ENCODE assay signal across 9 cellular contexts in the genomic region with DNA sequence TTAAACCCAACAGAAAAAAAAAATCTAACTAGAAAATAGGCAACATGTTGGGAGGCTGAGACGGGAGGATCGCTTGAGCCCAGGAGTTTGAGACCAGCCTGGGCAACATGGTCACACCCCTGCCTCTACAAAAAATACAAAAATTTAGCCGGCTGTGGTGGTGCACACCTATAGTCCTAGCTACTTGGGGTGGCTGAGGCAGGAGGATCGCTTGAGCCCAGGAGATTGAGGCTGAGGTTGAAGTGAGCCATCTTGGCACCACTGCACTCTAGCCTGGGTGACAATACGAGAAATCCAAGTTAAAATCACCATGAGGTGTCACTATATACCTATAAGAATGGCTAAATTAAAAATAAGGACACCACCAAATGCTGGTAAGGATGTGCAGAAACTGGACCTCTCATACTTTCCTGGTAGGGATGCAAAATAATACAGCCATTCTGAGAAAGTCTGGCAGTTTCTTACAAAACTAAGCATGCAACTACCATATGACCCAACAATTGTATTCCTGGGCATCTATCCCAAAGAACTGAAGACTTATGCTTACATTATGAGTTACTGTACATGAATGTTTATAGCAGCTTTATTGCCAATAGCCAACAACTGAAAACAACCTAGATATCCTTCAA. TPM values are rescaled to one million over a fixed set of nuclear protein-coding genes. Genes with fewer than 3 reads are reported as not detected.
DNase-seq lines count a peak whose midpoint lies in the region; ATAC-seq and TF ChIP-seq lines count a peak whose summit lies in the region.
"Had no signal": no experiment of that assay in that cellular context is flagged by ENCODE, and none has a peak within 500 bp of the region (broad histone marks: within the 10 kb centered on the region; RNA-seq: fewer than 3 reads in every experiment).

No MANE protein-coding gene starts in this region.

- DNase-seq in EH (ENCODE audit: low read depth) (peak; percentile 86), NCI-H2029 (lab: John Stamatoyannopoulos, UW) (peak; percentile 13), endodermal cell (no peak), nephron progenitor cell (no peak), AG08395 (ENCODE audit: low spot score) (no peak), NCI-H1105 treated with DMSO at 0.1 percent for 48 hours (lab: John Stamatoyannopoulos, UW) (no peak)
- DNase-seq in activated T-helper 2 cell treated with anti-CD3 and anti-CD28 coated beads, Interferon-gamma antibody, Interleukin-2, Interleukin-4, amounts not matched to agents 10 μg/mL and 5 μg/mL and 100 μg/mL, durations not matched to agents 14 hours and 24 hours and 36 hours (ENCODE audit: low spot score): no peak
- DNase-seq: posterior cingulate gyrus had no signal

- no peak for ATAC-seq in HG03135 (IDR thresholded peaks at IDR 0.05; ENCODE audit: unreplicated experiment)

- H3K4me3 Mint-ChIP-seq in endodermal cell: peak overlapping the region; percentile 92
- H3K4me3 Mint-ChIP-seq in nephron progenitor cell: peak overlapping the region; percentile 98
- no peak overlapping the region for H3K4me3 Mint-ChIP-seq in activated T-helper 2 cell treated with anti-CD3 and anti-CD28 coated beads, Interferon-gamma antibody, Interleukin-2, Interleukin-4, amounts not matched to agents 10 μg/mL and 5 μg/mL and 100 μg/mL, durations not matched to agents 14 hours and 24 hours and 36 hours (ENCODE audit: low read depth)

- no peaks in the 10 kb centered on the region for H3K36me3 ChIP-seq in endodermal cell (ENCODE audit: control insufficient read depth, insufficient read depth, low read length)

- no peaks in the 10 kb centered on the region for H3K9me3 ChIP-seq in endodermal cell (ENCODE audit: control insufficient read depth, low read length)

- peak overlapping the region; percentile 90 for H3K9ac ChIP-seq in endodermal cell (ENCODE audit: extremely low read depth, low read length, poor library complexity, severe bottlenecking)

- peak overlapping the region; percentile 96 for H3K4me3 ChIP-seq in endodermal cell (ENCODE audit: low read length)

- H3K27ac Mint-ChIP-seq in endodermal cell (no peak overlapping the region), nephron progenitor cell (peak overlapping the region; percentile 59)
- no peak overlapping the region for H3K27ac Mint-ChIP-seq in activated T-helper 2 cell treated with anti-CD3 and anti-CD28 coated beads, Interferon-gamma antibody, Interleukin-2, Interleukin-4, amounts not matched to agents 10 μg/mL and 5 μg/mL and 100 μg/mL, durations not matched to agents 14 hours and 24 hours and 36 hours

- H3K9me3 Mint-ChIP-seq in endodermal cell (no peaks in the 10 kb centered on the region), nephron progenitor cell (no peaks in the 10 kb centered on the region)
- H3K9me3 Mint-ChIP-seq in activated T-helper 2 cell treated with anti-CD3 and anti-CD28 coated beads, Interferon-gamma antibody, Interleukin-2, Interleukin-4, amounts not matched to agents 10 μg/mL and 5 μg/mL and 100 μg/mL, durations not matched to agents 14 hours and 24 hours and 36 hours: no peaks in the 10 kb centered on the region

- no peak for TF ChIP-seq CTCF in endodermal cell (conservative IDR thresholded peaks at IDR 0.05)
- TF ChIP-seq CTCF in nephron progenitor cell (IDR thresholded peaks at IDR 0.05): no peak

- peaks cover 4% of the 10 kb centered on the region for H3K4me1 ChIP-seq in endodermal cell (ENCODE audit: control insufficient read depth, insufficient read depth, low read length)

- no peaks in the 10 kb centered on the region for H3K27me3 ChIP-seq in endodermal cell (ENCODE audit: control insufficient read depth, insufficient read depth, low read length, poor library complexity, severe bottlenecking)

- WGBS in endodermal cell (ENCODE audit: insufficient coverage in 1 of 2, insufficient read length in 1 of 2), 2 experiments: 84 to 92% methylated on average over 4 to 5 of the region's 5 CpGs

- peaks cover 35% of the 10 kb centered on the region for H3K4me1 Mint-ChIP-seq in endodermal cell
- H3K4me1 Mint-ChIP-seq in nephron progenitor cell: peaks cover 65% of the 10 kb centered on the region
- peaks cover 13% of the 10 kb centered on the region for H3K4me1 Mint-ChIP-seq in activated T-helper 2 cell treated with anti-CD3 and anti-CD28 coated beads, Interferon-gamma antibody, Interleukin-2, Interleukin-4, amounts not matched to agents 10 μg/mL and 5 μg/mL and 100 μg/mL, durations not matched to agents 14 hours and 24 hours and 36 hours (ENCODE audit: low read depth)

- no peak overlapping the region for H3K27ac ChIP-seq in endodermal cell (ENCODE audit: low read depth, low read length)

- intact Hi-C loops in activated T-helper 2 cell treated with anti-CD3 and anti-CD28 coated beads, Interferon-gamma antibody, Interleukin-2, Interleukin-4, amounts not matched to agents 10 μg/mL and 5 μg/mL and 100 μg/mL, durations not matched to agents 14 hours and 24 hours and 36 hours (cut with micrococcal nuclease): loop anchor here (5.0 to 10.0 kb wide), 2 partner anchors 67 to 1079 kb away; a partner anchor contains a TSS

- H3K36me3 Mint-ChIP-seq in endodermal cell (ENCODE audit: low read depth) (no peaks in the 10 kb centered on the region), nephron progenitor cell (ENCODE audit: low read depth) (peaks cover 9% of the 10 kb centered on the region)
- peaks cover 3% of the 10 kb centered on the region for H3K36me3 Mint-ChIP-seq in activated T-helper 2 cell treated with anti-CD3 and anti-CD28 coated beads, Interferon-gamma antibody, Interleukin-2, Interleukin-4, amounts not matched to agents 10 μg/mL and 5 μg/mL and 100 μg/mL, durations not matched to agents 14 hours and 24 hours and 36 hours (ENCODE audit: low read depth)

- peaks cover 11% of the 10 kb centered on the region for H3K27me3 Mint-ChIP-seq in endodermal cell (ENCODE audit: insufficient read depth)
- peaks cover 17% of the 10 kb centered on the region for H3K27me3 Mint-ChIP-seq in nephron progenitor cell (ENCODE audit: low read depth, poor library complexity)
- peaks cover 75% of the 10 kb centered on the region for H3K27me3 Mint-ChIP-seq in activated T-helper 2 cell treated with anti-CD3 and anti-CD28 coated beads, Interferon-gamma antibody, Interleukin-2, Interleukin-4, amounts not matched to agents 10 μg/mL and 5 μg/mL and 100 μg/mL, durations not matched to agents 14 hours and 24 hours and 36 hours (ENCODE audit: low read depth)

RNA-seq across cellular contexts. Expression of a gene that starts 2.2 kb away (rescaled TPM):
- total RNA-seq in endodermal cell: 100 to 1,000 TPM; 103 to 120 TPM
- polyA plus RNA-seq in endodermal cell (2013, experiment 1 of 2): 84.1 TPM
- 94.9 TPM for polyA plus RNA-seq in endodermal cell (2013, experiment 2 of 2)
- 1.4 and 2.9 TPM in 2 replicates for total RNA-seq in activated T-helper 2 cell treated with anti-CD3 and anti-CD28 coated beads, Interferon-gamma antibody, Interleukin-2, Interleukin-4, amounts not matched to agents 10 μg/mL and 5 μg/mL and 100 μg/mL, durations not matched to agents 14 hours and 24 hours and 36 hours

RNA-seq across cellular contexts. Expression of a gene that starts 2.6 kb away (rescaled TPM):
- total RNA-seq in endodermal cell: 10 to 100 TPM; 11.1 to 14.9 TPM
- 11.0 TPM for polyA plus RNA-seq in endodermal cell (2013, experiment 1 of 2)
- polyA plus RNA-seq in endodermal cell (2013, experiment 2 of 2): 11.3 TPM
- 1.7 and 1.9 TPM in 2 replicates for total RNA-seq in activated T-helper 2 cell treated with anti-CD3 and anti-CD28 coated beads, Interferon-gamma antibody, Interleukin-2, Interleukin-4, amounts not matched to agents 10 μg/mL and 5 μg/mL and 100 μg/mL, durations not matched to agents 14 hours and 24 hours and 36 hours

Comparison
In these comparisons a context has a peak if more than half of its experiments do, and no peak if none do; other contexts are left out.
1. DNase-seq: peak in EH (single experiment) and NCI-H2029 (single experiment); none in endodermal cell (single experiment), nephron progenitor cell (single experiment), AG08395 (single experiment), NCI-H1105 treated with DMSO at 0.1 percent for 48 hours (single experiment) and activated T-helper 2 cell treated with anti-CD3 and anti-CD28 coated beads, Interferon-gamma antibody, Interleukin-2, Interleukin-4, amounts not matched to agents 10 μg/mL and 5 μg/mL and 100 μg/mL, durations not matched to agents 14 hours and 24 hours and 36 hours (single experiment).
2. RNA of a gene that starts 2.2 kb away (total RNA-seq): 103 to 120 TPM in endodermal cell; 1.4 to 2.9 TPM in activated T-helper 2 cell treated with anti-CD3 and anti-CD28 coated beads, Interferon-gamma antibody, Interleukin-2, Interleukin-4, amounts not matched to agents 10 μg/mL and 5 μg/mL and 100 μg/mL, durations not matched to agents 14 hours and 24 hours and 36 hours; every median in the first group is over 10 times any median in the second.